21 cellular contexts compared by ENCODE assay signal in the genomic region with DNA sequence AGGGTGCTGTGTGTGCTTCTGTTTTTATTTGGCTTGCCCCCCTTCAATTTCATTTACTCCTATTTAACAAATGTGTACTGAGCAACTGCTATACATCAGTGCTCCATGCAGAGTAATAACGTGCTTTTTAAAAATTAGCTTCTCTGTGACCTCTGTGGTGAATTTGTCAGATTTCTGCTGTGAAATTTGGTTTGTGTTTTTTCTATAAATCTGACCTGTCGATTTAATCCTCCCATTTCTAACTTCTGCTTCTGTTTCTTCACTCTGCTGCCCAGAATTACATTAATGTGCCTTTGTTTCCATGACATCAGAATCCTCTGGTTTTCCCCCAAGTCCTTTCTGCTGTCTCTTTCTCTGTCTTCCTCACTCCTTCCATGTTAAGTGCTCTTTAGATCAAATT.
"Had no signal": no experiment of that assay in that cellular context is flagged by ENCODE, and none has a peak within 500 bp of the region (broad histone marks: within the 10 kb centered on the region; RNA-seq: fewer than 3 reads in every experiment).

No MANE protein-coding gene starts in this region.

- H3K4me3 ChIP-seq: esophagus squamous epithelium, left ventricle myocardium inferior, prostate gland, skin epidermis, stomach had no signal

- H3K27me3 ChIP-seq: esophagus squamous epithelium, stomach had no signal

- H3K4me3 Mint-ChIP-seq: activated CD8-positive, alpha-beta T cell treated with anti-CD3 and anti-CD28 coated beads for 36 hours; activated naive CD8-positive, alpha-beta T cell treated with anti-CD3 and anti-CD28 coated beads for 36 hours; activated T-helper 17 cell treated with anti-CD3 and anti-CD28 coated beads, Interleukin-2, amount 50 U/mL, for 72 hours; immature natural killer cell; neural crest cell had no signal

- H3K4me1 Mint-ChIP-seq: activated T-helper 17 cell treated with anti-CD3 and anti-CD28 coated beads, Interleukin-2, amount 50 U/mL, for 72 hours had no signal

- H3K36me3 ChIP-seq: esophagus squamous epithelium, left ventricle myocardium inferior, prostate gland, stomach had no signal

- H3K9me3 Mint-ChIP-seq: activated CD8-positive, alpha-beta T cell treated with anti-CD3 and anti-CD28 coated beads for 36 hours; activated naive CD8-positive, alpha-beta T cell treated with anti-CD3 and anti-CD28 coated beads for 36 hours; neural crest cell had no signal

- H3K36me3 Mint-ChIP-seq: activated naive CD8-positive, alpha-beta T cell treated with anti-CD3 and anti-CD28 coated beads for 36 hours had no signal

- H3K27ac Mint-ChIP-seq: activated CD8-positive, alpha-beta T cell treated with anti-CD3 and anti-CD28 coated beads for 36 hours; activated naive CD8-positive, alpha-beta T cell treated with anti-CD3 and anti-CD28 coated beads for 36 hours; activated T-helper 17 cell treated with anti-CD3 and anti-CD28 coated beads, Interleukin-2, amount 50 U/mL, for 72 hours; immature natural killer cell had no signal

- H3K27ac ChIP-seq: esophagus squamous epithelium, left ventricle myocardium inferior, prostate gland, skin epidermis, stomach had no signal

- H3K9me3 ChIP-seq: esophagus squamous epithelium, left ventricle myocardium inferior, prostate gland, stomach had no signal

- H3K4me1 ChIP-seq: prostate gland had no signal

- DNase-seq: activated CD4-positive, alpha-beta T cell treated with anti-CD3 and anti-CD28 coated beads for 48 hours; activated CD4-positive, CD25-positive, alpha-beta regulatory T cell; activated CD8-positive, alpha-beta T cell treated with anti-CD3 and anti-CD28 coated beads for 36 hours; activated naive CD4-positive, alpha-beta T cell; activated naive CD8-positive, alpha-beta T cell treated with anti-CD3 and anti-CD28 coated beads for 36 hours; activated T-cell treated with anti-CD3 and anti-CD28 coated beads, Interleukin-2, amount 50 U/mL, for 1 hour; amniotic stem cell; effector memory CD4-positive, alpha-beta T cell; esophagus squamous epithelium; immature natural killer cell; kidney glomerular epithelial cell; mammary epithelial cell; stimulated activated CD4-positive, alpha-beta T cell treated with anti-CD3 and anti-CD28 coated beads, Interleukin-15, amount 100 ng/mL, for 24 hours; stimulated activated CD4-positive, alpha-beta T cell treated with anti-CD3 and anti-CD28 coated beads, Interleukin-4, amount 100 ng/mL, for 1 hour; stomach; T-helper 9 cell had no signal

- ATAC-seq: activated CD8-positive, alpha-beta T cell treated with anti-CD3 and anti-CD28 coated beads for 36 hours; activated T-helper 17 cell treated with anti-CD3 and anti-CD28 coated beads, Interleukin-2, amount 50 U/mL, for 72 hours had no signal

- H3K27me3 Mint-ChIP-seq: activated T-helper 17 cell treated with anti-CD3 and anti-CD28 coated beads, Interleukin-2, amount 50 U/mL, for 72 hours had no signal
